Comparison of ENCODE assay signal across 9 cellular contexts in the genomic region with DNA sequence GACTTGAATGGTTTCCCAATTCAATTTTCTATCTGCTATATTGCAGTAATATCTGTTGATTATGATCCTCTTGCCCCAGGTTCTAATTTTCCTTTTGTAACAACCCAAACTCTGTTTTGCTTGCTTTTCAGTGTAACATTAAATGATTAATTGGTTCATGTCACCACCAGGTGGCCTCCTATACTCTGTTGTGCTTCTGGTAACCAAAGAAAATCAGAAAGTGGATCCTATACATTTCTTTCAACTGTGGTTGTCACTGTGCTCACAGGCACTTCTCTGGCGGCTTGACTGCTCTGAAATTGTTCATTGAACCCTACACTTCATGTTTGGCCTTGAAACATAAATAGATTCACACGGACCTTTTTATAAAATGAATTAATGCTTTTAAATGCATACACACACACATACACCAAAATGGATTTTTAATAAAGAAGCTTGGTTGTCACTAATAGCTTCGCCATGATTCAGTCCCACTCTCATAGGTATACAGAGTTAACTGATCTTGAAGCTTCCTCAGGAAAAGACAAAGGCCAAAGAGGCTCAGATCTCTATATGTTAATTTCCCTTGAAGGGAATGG.
DNase-seq lines count a peak whose midpoint lies in the region; ATAC-seq, FAIRE-seq and TF ChIP-seq lines count a peak whose summit lies in the region.
"Had no signal": no experiment of that assay in that cellular context is flagged by ENCODE, and none has a peak within 500 bp of the region (broad histone marks: within the 10 kb centered on the region; RNA-seq: fewer than 3 reads in every experiment).

No MANE protein-coding gene starts in this region.

- no CpG with 5 or more reads among the region's 3 CpGs for WGBS in IMR-90 (ENCODE audit: extremely low coverage in 2 of 2, insufficient read length in 1 of 2), 2 experiments

- 0 out of 2 replicates have a peak, but pooled peaks have one; percentile 15 for ATAC-seq in IMR-90 (ENCODE audit: low read depth)
- no peak for ATAC-seq in Panc1

- FAIRE-seq in A204.1 (lab: Jason Lieb, UNC) (peak; percentile 98), endothelial cell of umbilical vein (lab: Jason Lieb, UNC) (no peak), GM12892 (lab: Jason Lieb, UNC) (no peak)

- no peak overlapping the region for H3K14ac ChIP-seq in IMR-90 (replicated peaks; ENCODE audit: low read depth, low read length)

- no peak overlapping the region for H3K4me2 ChIP-seq in IMR-90 (ENCODE audit: low read depth, low read length)
- no peak overlapping the region for H3K4me2 ChIP-seq in endothelial cell of umbilical vein (ENCODE audit: insufficient read depth, low read length)

- H3K56ac ChIP-seq in IMR-90 (ENCODE audit: extremely low read depth, insufficient read depth, low read length), result no peak overlapping the region; the same call in 1 of the 2 replicates

- no peak overlapping the region for H2AK5ac ChIP-seq in IMR-90 (ENCODE audit: low read depth, low read length)

- no peak overlapping the region for H3K23ac ChIP-seq in IMR-90 (ENCODE audit: low read depth, low read length)

- DNase-seq in GM12865 (ENCODE audit: low read depth), result peak; percentile 54
- peak; percentile 14 for DNase-seq in IMR-90
- peak; percentile 2 for DNase-seq in Panc1 (ENCODE audit: low read depth, low spot score)
- DNase-seq in endothelial cell of umbilical vein (ENCODE audit: low read depth, low spot score), result peak; percentile 51
- peak; percentile 19 for DNase-seq in nephron progenitor cell
- DNase-seq in GM12892 (ENCODE audit: insufficient read length), result no peak
- DNase-seq in activated gamma-delta T cell treated with Interleukin-2 at 50 U/mL for 16 hours, result no peak

- H3K4me1 ChIP-seq in IMR-90 (ENCODE audit: control insufficient read depth, insufficient read depth, low read length), result no peaks in the 10 kb centered on the region; the same call in 1 of the 2 replicates
- H3K4me1 ChIP-seq in Panc1 (ENCODE audit: control insufficient read depth, insufficient read depth, low read length), result no peaks in the 10 kb centered on the region
- H3K4me1 ChIP-seq in endothelial cell of umbilical vein (ENCODE audit: control insufficient read depth, extremely low read depth, insufficient read depth, low read length), result no peaks in the 10 kb centered on the region

- H4K91ac ChIP-seq in IMR-90 (ENCODE audit: insufficient read depth, low read depth, low read length), result no peak overlapping the region

- H3K9ac ChIP-seq in IMR-90 (ENCODE audit: low read depth, low read length) (no peak overlapping the region), endothelial cell of umbilical vein (replicated peaks; ENCODE audit: extremely low read depth, insufficient read depth, low read length) (no peak overlapping the region)

- dilution Hi-C loops in IMR-90 (cut with HindIII; ENCODE audit: low sequenced_read_pairs, unreplicated experiment) (no loop called here), endothelial cell of umbilical vein (cut with MboI; ENCODE audit: extremely low pct_ligation_motif_present, low sequenced_read_pairs) (no loop called here)

- H4K20me1 ChIP-seq in IMR-90 (ENCODE audit: insufficient read depth, low read length) (no peaks in the 10 kb centered on the region), endothelial cell of umbilical vein (replicated peaks; ENCODE audit: control insufficient read depth, extremely low read depth, insufficient read depth, low read length) (no peaks in the 10 kb centered on the region)

- H2BK120ac ChIP-seq in IMR-90 (ENCODE audit: low read depth, low read length), result no peak overlapping the region

- H3K18ac ChIP-seq in IMR-90 (ENCODE audit: low read depth, low read length), result no peak overlapping the region

- no peak overlapping the region for H2BK15ac ChIP-seq in IMR-90 (ENCODE audit: low read depth, low read length)

- no peak overlapping the region for H2AFZ ChIP-seq in IMR-90 (replicated peaks; ENCODE audit: low read length, poor library complexity)
- H2AFZ ChIP-seq in endothelial cell of umbilical vein (ENCODE audit: low read depth, low read length), result no peak overlapping the region

- intact Hi-C loops in IMR-90 (cut with micrococcal nuclease), result loop anchor here (2.0 kb wide), 1 partner anchor 1082 kb away; no protein-coding TSS in a partner anchor
- intact Hi-C loops in Panc1 (cut with micrococcal nuclease; ENCODE audit: unreplicated experiment), result loop anchor here (5.0 kb wide), 1 partner anchor 1081 kb away; no protein-coding TSS in a partner anchor
- intact Hi-C loops in endothelial cell of umbilical vein (cut with micrococcal nuclease), result loop anchor here (1.0 to 5.0 kb wide), 4 partner anchors 287 to 1611 kb away; no protein-coding TSS in a partner anchor

- in situ Hi-C loops in IMR-90 (cut with MboI; ENCODE audit: low sequenced_read_pairs), result no loop called here
- in situ Hi-C loops in Panc1 (cut with HindIII; ENCODE audit: low pct_unique_long_range_greater_than_20kb, low sequenced_read_pairs), result no loop called here

- H4K8ac ChIP-seq in IMR-90 (ENCODE audit: low read depth in 2 of 2, low read length in 2 of 2), result no peak overlapping the region

- H2AK9ac ChIP-seq in IMR-90 (replicated peaks; ENCODE audit: low read depth, low read length, poor library complexity), result no peak overlapping the region

- H3K9me1 ChIP-seq in IMR-90 (ENCODE audit: insufficient read depth, low read length), result no peaks in the 10 kb centered on the region
- no peaks in the 10 kb centered on the region for H3K9me1 ChIP-seq in endothelial cell of umbilical vein (replicated peaks; ENCODE audit: control insufficient read depth, extremely low read depth, insufficient read depth, low read length)

- CTCF ChIA-PET in IMR-90 (lab: Yijun Ruan, JAX), result interaction anchor here (1.0 kb wide), 1 partner anchor 122 kb away, joined by 3 read pairs; no protein-coding TSS in a partner anchor
- CTCF ChIA-PET in Panc1 (lab: Charles Lee), result interaction anchor here (0.6 kb wide), 2 partner anchors 92 to 860 kb away, joined by 4 to 6 read pairs; no protein-coding TSS in a partner anchor
- CTCF ChIA-PET in endothelial cell of umbilical vein (lab: Charles Lee), result interaction anchor here (0.6 to 1.2 kb wide), 9 partner anchors 9 to 1517 kb away, joined by 3 to 17 read pairs (median 3); no protein-coding TSS in a partner anchor

- H3K27ac ChIP-seq in IMR-90 (ENCODE audit: insufficient read depth, low read length) (no peak overlapping the region), Panc1 (ENCODE audit: low read length) (no peak overlapping the region), endothelial cell of umbilical vein (ENCODE audit: insufficient read depth, low read depth, low read length) (no peak overlapping the region)

- POLR2A ChIA-PET in IMR-90 (lab: Charles Lee; ENCODE audit: unreplicated experiment) (no interaction called here), Panc1 (lab: Charles Lee) (no interaction called here), endothelial cell of umbilical vein (lab: Charles Lee) (no interaction called here)

- no peaks in the 10 kb centered on the region for H3K79me1 ChIP-seq in IMR-90 (ENCODE audit: low read depth in 1 of 2, low read length in 2 of 2)

- H3K9me3 Mint-ChIP-seq in nephron progenitor cell, result no peaks in the 10 kb centered on the region

- no peaks in the 10 kb centered on the region for H3K36me3 Mint-ChIP-seq in nephron progenitor cell (ENCODE audit: low read depth)

- no peaks in the 10 kb centered on the region for H3K79me2 ChIP-seq in endothelial cell of umbilical vein (ENCODE audit: control insufficient read depth, insufficient read depth, low read length)

- no peak overlapping the region for H4K5ac ChIP-seq in IMR-90 (ENCODE audit: low read depth, low read length)

- TF ChIP-seq CTCF in GM12865 (IDR thresholded peaks at IDR 0.05; ENCODE audit: insufficient read depth, low read depth, low read length, missing control alignments), result peak; percentile 49
- peak; percentile 42 for TF ChIP-seq CTCF in IMR-90 (conservative IDR thresholded peaks at IDR 0.05; ENCODE audit: low read depth, low read length)
- TF ChIP-seq CTCF in Panc1 (IDR thresholded peaks at IDR 0.05), result peak; percentile 49
- peak; percentile 25 to 47 for TF ChIP-seq CTCF in endothelial cell of umbilical vein (IDR thresholded peaks at IDR 0.05; ENCODE audit: extremely low read depth in 1 of 2, insufficient read depth in 1 of 2, low read depth in 1 of 2, low read length in 2 of 2)
- peak; percentile 49 for TF ChIP-seq CTCF in nephron progenitor cell (IDR thresholded peaks at IDR 0.05)

- H3K4me3 Mint-ChIP-seq in nephron progenitor cell, result no peak overlapping the region
- H3K4me3 Mint-ChIP-seq: central memory CD8-positive, alpha-beta T cell had no signal

- H3K9me3 ChIP-seq in IMR-90 (ENCODE audit: control insufficient read depth, insufficient read depth, low read length), result no peaks in the 10 kb centered on the region
- no peaks in the 10 kb centered on the region for H3K9me3 ChIP-seq in Panc1 (ENCODE audit: control insufficient read depth, insufficient read depth, low read depth, low read length)
- H3K9me3 ChIP-seq in endothelial cell of umbilical vein (replicated peaks; ENCODE audit: control insufficient read depth, insufficient read depth, low read length), result no peaks in the 10 kb centered on the region

- no peak overlapping the region for H3K4me3 ChIP-seq in GM12865 (ENCODE audit: low read depth, low read length)
- no peak overlapping the region for H3K4me3 ChIP-seq in IMR-90 (ENCODE audit: insufficient read depth, low read depth, low read length)
- no peak overlapping the region for H3K4me3 ChIP-seq in Panc1 (ENCODE audit: low read depth in 2 of 2, low read length in 2 of 2)
- no peak overlapping the region for H3K4me3 ChIP-seq in endothelial cell of umbilical vein (replicated peaks in 1 of 3; ENCODE audit: insufficient read depth in 1 of 3, low read depth in 1 of 3, low read length in 3 of 3)

- BruUV-seq in IMR-90 (replicated peaks; lab: Mats Ljungman, UMichigan) (no TSS peak), Panc1 (replicated peaks; lab: Mats Ljungman, UMichigan) (no TSS peak), endothelial cell of umbilical vein (replicated peaks; lab: Mats Ljungman, UMichigan) (no TSS peak)

- H2BK5ac ChIP-seq in IMR-90 (ENCODE audit: low read depth, low read length, poor library complexity, severe bottlenecking), result no peak overlapping the region

- peaks cover 20% of the 10 kb centered on the region for H3K4me1 Mint-ChIP-seq in nephron progenitor cell
- H3K4me1 Mint-ChIP-seq: central memory CD8-positive, alpha-beta T cell had no signal

- no peak overlapping the region for H3K4ac ChIP-seq in IMR-90 (ENCODE audit: low read depth, low read length)

- H3K36me3 ChIP-seq in IMR-90 (ENCODE audit: control insufficient read depth, insufficient read depth, low read length) (no peaks in the 10 kb centered on the region), Panc1 (ENCODE audit: control insufficient read depth, insufficient read depth, low read length) (no peaks in the 10 kb centered on the region), endothelial cell of umbilical vein (ENCODE audit: control insufficient read depth in 2 of 2, extremely low read depth in 1 of 2, insufficient read depth in 2 of 2, low read length in 2 of 2) (no peaks in the 10 kb centered on the region)

- H3K27ac Mint-ChIP-seq in nephron progenitor cell, result no peak overlapping the region

- no peaks in the 10 kb centered on the region for H3K27me3 ChIP-seq in IMR-90 (ENCODE audit: control insufficient read depth, insufficient read depth, low read length)
- no peaks in the 10 kb centered on the region for H3K27me3 ChIP-seq in Panc1 (ENCODE audit: control insufficient read depth, insufficient read depth, low read length)
- peaks cover 1 to 3% of the 10 kb centered on the region in 2 experiments for H3K27me3 ChIP-seq in endothelial cell of umbilical vein (ENCODE audit: control insufficient read depth in 2 of 2, insufficient read depth in 2 of 2, low read length in 2 of 2)

- TF ChIP-seq POLR2A in IMR-90 (IDR thresholded peaks at IDR 0.05; ENCODE audit: low read depth, low read length), result no peak
- no peak for TF ChIP-seq POLR2A in endothelial cell of umbilical vein (IDR thresholded peaks at IDR 0.05; ENCODE audit: low read depth, low read length)
- no peak for TF ChIP-seq POLR2A in GM12892 (IDR thresholded peaks at IDR 0.05; ENCODE audit: low read depth, low read length)

- peaks cover 3% of the 10 kb centered on the region for H3K27me3 Mint-ChIP-seq in nephron progenitor cell (ENCODE audit: low read depth, poor library complexity)
- H3K27me3 Mint-ChIP-seq: central memory CD8-positive, alpha-beta T cell had no signal

- peak; percentile 41 for TF ChIP-seq RAD21 in IMR-90 (IDR thresholded peaks at IDR 0.05; ENCODE audit: low read length)

- no peak overlapping the region for H2BK20ac ChIP-seq in IMR-90 (ENCODE audit: low read depth, low read length)

Comparison
In these comparisons a context has a peak if more than half of its experiments do, and no peak if none do; other contexts are left out.
1. DNase-seq: peak in GM12865 (single experiment), IMR-90 (single experiment), Panc1 (single experiment), endothelial cell of umbilical vein (single experiment) and nephron progenitor cell (single experiment); none in GM12892 (single experiment) and activated gamma-delta T cell treated with Interleukin-2 at 50 U/mL for 16 hours (single experiment).
2. Peak in every context shown above with its lines, with median percentiles within 50 percentile points of each other: CTCF ChIP-seq.